In genomic region chr5:121246971-121247370, GRCh38 we compare ENCODE assay signal across 15 cellular contexts.
DNase-seq lines count a peak whose midpoint lies in the region; ATAC-seq, FAIRE-seq and TF ChIP-seq lines count a peak whose summit lies in the region.
"Had no signal": no experiment of that assay in that cellular context is flagged by ENCODE, and none has a peak within 500 bp of the region (broad histone marks: within the 10 kb centered on the region; RNA-seq: fewer than 3 reads in every experiment).

No MANE protein-coding gene starts in this region.

- H2AFZ ChIP-seq in DND-41 (ENCODE audit: low read depth, low read length) = peak overlapping the region; percentile 27; the same call in 1 of the 2 replicates
- H2AFZ ChIP-seq in mesenchymal stem cell (ENCODE audit: low read depth, low read length) = no peak overlapping the region
- no peak overlapping the region for H2AFZ ChIP-seq in trophoblast cell (ENCODE audit: insufficient read depth, low read length, poor library complexity)
- H2AFZ ChIP-seq: GM23248 had no signal

- H3K18ac ChIP-seq in mesenchymal stem cell (ENCODE audit: low read depth in 1 of 2, low read length in 2 of 2) (no peak overlapping the region), trophoblast cell (ENCODE audit: low read length) (no peak overlapping the region)

- H3K4ac ChIP-seq in mesenchymal stem cell (ENCODE audit: low read depth in 1 of 2, low read length in 2 of 2) (no peak overlapping the region), trophoblast cell (ENCODE audit: low read depth, low read length) (no peak overlapping the region)

- H3K14ac ChIP-seq in mesenchymal stem cell (ENCODE audit: low read length in 2 of 2) (no peak overlapping the region), trophoblast cell (ENCODE audit: low read length) (no peak overlapping the region)

- H2BK12ac ChIP-seq in mesenchymal stem cell (ENCODE audit: low read length in 2 of 2) (no peak overlapping the region), trophoblast cell (ENCODE audit: low read length) (no peak overlapping the region)

- H4K12ac ChIP-seq in trophoblast cell (ENCODE audit: low read depth, low read length) = no peak overlapping the region

- no peak for FAIRE-seq in HTR-8/SVneo (lab: Jason Lieb, UNC)
- FAIRE-seq: G401.6, GM12891, GM19239 had no signal

- 0 out of 2 replicates have a peak overlapping the region, but pooled peaks have one; percentile 18 for H3K4me2 ChIP-seq in DND-41 (ENCODE audit: insufficient read depth, low read length)
- H3K4me2 ChIP-seq in mesenchymal stem cell (ENCODE audit: low read length, poor library complexity, severe bottlenecking) = no peak overlapping the region
- peak overlapping the region; percentile 27 for H3K4me2 ChIP-seq in trophoblast cell (ENCODE audit: low read length)
- H3K4me2 ChIP-seq: BLaER1 had no signal

- 83% methylated on average over 3 of the region's 3 CpGs for WGBS in mesenchymal stem cell
- no CpG with 5 or more reads among the region's 3 CpGs for WGBS in trophoblast cell (ENCODE audit: extremely low coverage, insufficient coverage, insufficient read length)

- no peak overlapping the region for H3K9ac ChIP-seq in DND-41 (ENCODE audit: low read depth, low read length)
- H3K9ac ChIP-seq in mesenchymal stem cell (ENCODE audit: low read length) = no peak overlapping the region
- peak overlapping the region; percentile 38 for H3K9ac ChIP-seq in trophoblast cell (ENCODE audit: low read length)
- H3K9ac ChIP-seq: BLaER1, GM23248 had no signal

- H4K8ac ChIP-seq in mesenchymal stem cell (ENCODE audit: low read length) = peak overlapping the region; percentile 41
- H4K8ac ChIP-seq in trophoblast cell (ENCODE audit: low read depth, low read length) = no peak overlapping the region

- H4K91ac ChIP-seq in mesenchymal stem cell (ENCODE audit: low read length) (no peak overlapping the region), trophoblast cell (ENCODE audit: low read depth, low read length) (no peak overlapping the region)

- H3K27me3 ChIP-seq in DND-41 (ENCODE audit: insufficient read depth, low read length, poor library complexity) = no peaks in the 10 kb centered on the region
- no peaks in the 10 kb centered on the region for H3K27me3 ChIP-seq in mesenchymal stem cell (ENCODE audit: control insufficient read depth in 1 of 2, insufficient read depth in 1 of 2, low read length in 2 of 2)
- H3K27me3 ChIP-seq in trophoblast cell (ENCODE audit: insufficient read depth, low read length) = no peaks in the 10 kb centered on the region
- H3K27me3 ChIP-seq: BLaER1 had no signal

- no peak overlapping the region for H2BK15ac ChIP-seq in mesenchymal stem cell (ENCODE audit: low read depth, poor library complexity, severe bottlenecking)

- H2BK5ac ChIP-seq in mesenchymal stem cell (ENCODE audit: low read depth, low read length, poor library complexity, severe bottlenecking) (no peak overlapping the region), trophoblast cell (ENCODE audit: low read depth, low read length, poor library complexity) (no peak overlapping the region)

- H3K79me2 ChIP-seq in DND-41 (ENCODE audit: insufficient read depth, low read length) (no peaks in the 10 kb centered on the region), trophoblast cell (ENCODE audit: control insufficient read depth, insufficient read depth, low read length, poor library complexity) (no peaks in the 10 kb centered on the region)

- no peaks in the 10 kb centered on the region for H4K20me1 ChIP-seq in DND-41 (ENCODE audit: insufficient read depth, low read length)
- H4K20me1 ChIP-seq: BLaER1 had no signal

- H2BK120ac ChIP-seq in mesenchymal stem cell (ENCODE audit: low read depth, low read length) = no peak overlapping the region
- H2BK120ac ChIP-seq in trophoblast cell (ENCODE audit: insufficient read depth, low read length, poor library complexity) = no peak overlapping the region

- peaks cover 34% of the 10 kb centered on the region for H3K4me1 ChIP-seq in DND-41 (ENCODE audit: insufficient read depth, low read length)
- H3K4me1 ChIP-seq in mesenchymal stem cell (ENCODE audit: control insufficient read depth, insufficient read depth, low read depth, low read length) = peaks cover 2% of the 10 kb centered on the region
- H3K4me1 ChIP-seq in trophoblast cell (ENCODE audit: control insufficient read depth in 1 of 2, insufficient read depth in 2 of 2, low read length in 2 of 2) = no peaks in the 10 kb centered on the region
- H3K4me1 ChIP-seq: BLaER1, HAP-1 had no signal

- H3K36me3 ChIP-seq in DND-41 (ENCODE audit: insufficient read depth, low read length) (no peaks in the 10 kb centered on the region), mesenchymal stem cell (ENCODE audit: control insufficient read depth in 1 of 2, insufficient read depth in 2 of 2, low read depth in 1 of 2, low read length in 2 of 2) (no peaks in the 10 kb centered on the region), trophoblast cell (ENCODE audit: control insufficient read depth in 1 of 2, insufficient read depth in 2 of 2, low read length in 2 of 2) (no peaks in the 10 kb centered on the region)
- H3K36me3 ChIP-seq: BLaER1, HAP-1 had no signal

- DNase-seq in DND-41 (peak; percentile 74), SW480 (ENCODE audit: low spot score) (peak; percentile 22), mesenchymal stem cell (no peak), trophoblast cell (no peak), HTR-8/SVneo (ENCODE audit: insufficient read length, low spot score) (no peak), NCI-H1436 (lab: John Stamatoyannopoulos, UW) (no peak)
- DNase-seq in stimulated activated CD4-positive, alpha-beta T cell treated with anti-CD3 and anti-CD28 coated beads, Interleukin-4, amount 100 ng/mL, for 24 hours = no peak
- DNase-seq: 8988T, DMS53, GM23248 had no signal

- H3K9me3 ChIP-seq in DND-41 (ENCODE audit: insufficient read depth, low read length, severe bottlenecking) (no peaks in the 10 kb centered on the region), mesenchymal stem cell (ENCODE audit: control insufficient read depth, low read length) (no peaks in the 10 kb centered on the region), trophoblast cell (ENCODE audit: insufficient read depth, low read depth, low read length) (no peaks in the 10 kb centered on the region)
- H3K9me3 ChIP-seq: BLaER1, HAP-1 had no signal

- H3K79me1 ChIP-seq in mesenchymal stem cell (replicated peaks; ENCODE audit: low read length, poor library complexity, severe bottlenecking) (no peaks in the 10 kb centered on the region), trophoblast cell (ENCODE audit: low read length) (no peaks in the 10 kb centered on the region)

- H3K23ac ChIP-seq in mesenchymal stem cell (ENCODE audit: low read length in 2 of 2) (no peak overlapping the region), trophoblast cell (ENCODE audit: low read length) (no peak overlapping the region)

- no peak overlapping the region for H3K4me3 ChIP-seq in DND-41 (ENCODE audit: low read depth in 1 of 2, low read length in 2 of 2)
- no peak overlapping the region for H3K4me3 ChIP-seq in mesenchymal stem cell (ENCODE audit: insufficient read depth in 1 of 2, low read depth in 1 of 2, low read length in 2 of 2)
- no peak overlapping the region for H3K4me3 ChIP-seq in trophoblast cell (ENCODE audit: low read depth, low read length)
- H3K4me3 ChIP-seq: BLaER1, GM23248, HAP-1 had no signal

- ATAC-seq in DND-41 (ENCODE audit: insufficient read depth, low read depth) = peak; percentile 98

- H3K27ac ChIP-seq in DND-41 (ENCODE audit: low read length) (peak overlapping the region; percentile 70), mesenchymal stem cell (ENCODE audit: low read length, poor library complexity, severe bottlenecking) (no peak overlapping the region), trophoblast cell (ENCODE audit: low read depth, low read length) (no peak overlapping the region)
- H3K27ac ChIP-seq: BLaER1, GM23248 had no signal

- no peak for TF ChIP-seq CTCF in DND-41 (IDR thresholded peaks at IDR 0.05; ENCODE audit: borderline replicate concordance, extremely low read depth, low read length, poor library complexity, severe bottlenecking)

- H2AK5ac ChIP-seq in mesenchymal stem cell (ENCODE audit: low read length, severe bottlenecking) (no peak overlapping the region), trophoblast cell (ENCODE audit: low read length) (no peak overlapping the region)

Comparison
In these comparisons a context has a peak if more than half of its experiments do, and no peak if none do; other contexts are left out.
1. DNase-seq: peak in DND-41 (single experiment) and SW480 (single experiment); none in mesenchymal stem cell (single experiment), trophoblast cell (0 of 2), HTR-8/SVneo (single experiment), NCI-H1436 (single experiment) and stimulated activated CD4-positive, alpha-beta T cell treated with anti-CD3 and anti-CD28 coated beads, Interleukin-4, amount 100 ng/mL, for 24 hours (single experiment).